In genomic region chr11:96332236-96332761, GRCh38 we compare ENCODE assay signal across 1 cellular context.
A peak's percentile ranks its signal among the peaks of the same experiment; 100 is the strongest.
TF ChIP-seq lines count a peak whose summit lies in the region.

No MANE protein-coding gene starts in this region.

TF ChIP-seq in HepG2, 621 proteins besides CTCF, POLR2A, EP300 and RAD21 (continued from another document and continues in another):
- TF ChIP-seq FUBP1 (CRISPR knock-in tag; IDR thresholded peaks at IDR 0.05; ENCODE audit: borderline replicate concordance) = no peak
- TF ChIP-seq ZNF10 (CRISPR knock-in tag; IDR thresholded peaks at IDR 0.05; ENCODE audit: borderline replicate concordance, low read depth) = no peak
- no peak for TF ChIP-seq ZNF816 (CRISPR knock-in tag; IDR thresholded peaks at IDR 0.05; ENCODE audit: borderline replicate concordance)
- no peak for TF ChIP-seq TCF12 (IDR thresholded peaks at IDR 0.05)
- TF ChIP-seq TCF12 (CRISPR knock-in tag; IDR thresholded peaks at IDR 0.05) = no peak
- peak; percentile 37; the same call in 1 of the 2 replicates for TF ChIP-seq IRF2 (CRISPR knock-in tag; IDR thresholded peaks at IDR 0.05)
- 0 out of 2 replicates have a peak, but pooled peaks have one; percentile 49 for TF ChIP-seq KAT7 (CRISPR knock-in tag; IDR thresholded peaks at IDR 0.05; ENCODE audit: borderline replicate concordance)
- TF ChIP-seq NFKBIZ (CRISPR knock-in tag; IDR thresholded peaks at IDR 0.05) = 0 out of 2 replicates have a peak, but pooled peaks have one; percentile 17
- no peak for TF ChIP-seq SOX6 (IDR thresholded peaks at IDR 0.05)
- TF ChIP-seq SOX6 (CRISPR knock-in tag; IDR thresholded peaks at IDR 0.05) = peak; percentile 90
- 0 out of 2 replicates have a peak, but pooled peaks have one; percentile 13 for TF ChIP-seq TGIF2 (CRISPR knock-in tag; IDR thresholded peaks at IDR 0.05)
- TF ChIP-seq ZNF205 (CRISPR knock-in tag; IDR thresholded peaks at IDR 0.05) = peak; percentile 60; the same call in 1 of the 2 replicates
- TF ChIP-seq, protein P1, sequence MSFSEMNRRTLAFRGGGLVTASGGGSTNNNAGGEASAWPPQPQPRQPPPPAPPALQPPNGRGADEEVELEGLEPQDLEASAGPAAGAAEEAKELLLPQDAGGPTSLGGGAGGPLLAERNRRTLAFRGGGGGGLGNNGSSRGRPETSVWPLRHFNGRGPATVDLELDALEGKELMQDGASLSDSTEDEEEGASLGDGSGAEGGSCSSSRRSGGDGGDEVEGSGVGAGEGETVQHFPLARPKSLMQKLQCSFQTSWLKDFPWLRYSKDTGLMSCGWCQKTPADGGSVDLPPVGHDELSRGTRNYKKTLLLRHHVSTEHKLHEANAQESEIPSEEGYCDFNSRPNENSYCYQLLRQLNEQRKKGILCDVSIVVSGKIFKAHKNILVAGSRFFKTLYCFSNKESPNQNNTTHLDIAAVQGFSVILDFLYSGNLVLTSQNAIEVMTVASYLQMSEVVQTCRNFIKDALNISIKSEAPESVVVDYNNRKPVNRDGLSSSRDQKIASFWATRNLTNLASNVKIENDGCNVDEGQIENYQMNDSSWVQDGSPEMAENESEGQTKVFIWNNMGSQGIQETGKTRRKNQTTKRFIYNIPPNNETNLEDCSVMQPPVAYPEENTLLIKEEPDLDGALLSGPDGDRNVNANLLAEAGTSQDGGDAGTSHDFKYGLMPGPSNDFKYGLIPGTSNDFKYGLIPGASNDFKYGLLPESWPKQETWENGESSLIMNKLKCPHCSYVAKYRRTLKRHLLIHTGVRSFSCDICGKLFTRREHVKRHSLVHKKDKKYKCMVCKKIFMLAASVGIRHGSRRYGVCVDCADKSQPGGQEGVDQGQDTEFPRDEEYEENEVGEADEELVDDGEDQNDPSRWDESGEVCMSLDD (CRISPR knock-in tag; IDR thresholded peaks at IDR 0.05; ENCODE audit: borderline replicate concordance) = no peak
- peak; percentile 63; the same call in 1 of the 2 replicates for TF ChIP-seq REPIN1 (CRISPR knock-in tag; IDR thresholded peaks at IDR 0.05; ENCODE audit: borderline replicate concordance, low read depth)
- TF ChIP-seq ZBTB42 (CRISPR knock-in tag; IDR thresholded peaks at IDR 0.05) = no peak
- 0 out of 2 replicates have a peak, but pooled peaks have one; percentile 19 for TF ChIP-seq PATZ1 (CRISPR knock-in tag; IDR thresholded peaks at IDR 0.05)
- TF ChIP-seq, protein P2, sequence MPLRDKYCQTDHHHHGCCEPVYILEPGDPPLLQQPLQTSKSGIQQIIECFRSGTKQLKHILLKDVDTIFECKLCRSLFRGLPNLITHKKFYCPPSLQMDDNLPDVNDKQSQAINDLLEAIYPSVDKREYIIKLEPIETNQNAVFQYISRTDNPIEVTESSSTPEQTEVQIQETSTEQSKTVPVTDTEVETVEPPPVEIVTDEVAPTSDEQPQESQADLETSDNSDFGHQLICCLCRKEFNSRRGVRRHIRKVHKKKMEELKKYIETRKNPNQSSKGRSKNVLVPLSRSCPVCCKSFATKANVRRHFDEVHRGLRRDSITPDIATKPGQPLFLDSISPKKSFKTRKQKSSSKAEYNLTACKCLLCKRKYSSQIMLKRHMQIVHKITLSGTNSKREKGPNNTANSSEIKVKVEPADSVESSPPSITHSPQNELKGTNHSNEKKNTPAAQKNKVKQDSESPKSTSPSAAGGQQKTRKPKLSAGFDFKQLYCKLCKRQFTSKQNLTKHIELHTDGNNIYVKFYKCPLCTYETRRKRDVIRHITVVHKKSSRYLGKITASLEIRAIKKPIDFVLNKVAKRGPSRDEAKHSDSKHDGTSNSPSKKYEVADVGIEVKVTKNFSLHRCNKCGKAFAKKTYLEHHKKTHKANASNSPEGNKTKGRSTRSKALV (CRISPR knock-in tag; IDR thresholded peaks at IDR 0.05) = no peak
- TF ChIP-seq ZNF781 (CRISPR knock-in tag; IDR thresholded peaks at IDR 0.05; ENCODE audit: borderline replicate concordance, not compliant biosample characterization) = no peak
- TF ChIP-seq ZFP36 (IDR thresholded peaks at IDR 0.05; ENCODE audit: borderline replicate concordance, low read depth, low read length, partially characterized antibody) = no peak
- TF ChIP-seq ZNF292 (CRISPR knock-in tag; IDR thresholded peaks at IDR 0.05; ENCODE audit: borderline replicate concordance, low read depth) = peak; percentile 67; the same call in 1 of the 2 replicates
- TF ChIP-seq ISL2 (CRISPR knock-in tag; IDR thresholded peaks at IDR 0.05) = 0 out of 2 replicates have a peak, but pooled peaks have one; percentile 32
- TF ChIP-seq ELF3 (CRISPR knock-in tag; IDR thresholded peaks at IDR 0.05) = peak; percentile 92
- TF ChIP-seq PBX2 (CRISPR knock-in tag; IDR thresholded peaks at IDR 0.05) = no peak
- peak; percentile 61; the same call in 1 of the 2 replicates for TF ChIP-seq DNMT3B (CRISPR knock-in tag; conservative IDR thresholded peaks at IDR 0.05)
- TF ChIP-seq MYNN (CRISPR knock-in tag; IDR thresholded peaks at IDR 0.05; ENCODE audit: low read depth) = no peak
- 0 out of 2 replicates have a peak, but pooled peaks have one; percentile 38 for TF ChIP-seq MEIS1 (CRISPR knock-in tag; IDR thresholded peaks at IDR 0.05; ENCODE audit: borderline replicate concordance)
- TF ChIP-seq, protein P3, sequence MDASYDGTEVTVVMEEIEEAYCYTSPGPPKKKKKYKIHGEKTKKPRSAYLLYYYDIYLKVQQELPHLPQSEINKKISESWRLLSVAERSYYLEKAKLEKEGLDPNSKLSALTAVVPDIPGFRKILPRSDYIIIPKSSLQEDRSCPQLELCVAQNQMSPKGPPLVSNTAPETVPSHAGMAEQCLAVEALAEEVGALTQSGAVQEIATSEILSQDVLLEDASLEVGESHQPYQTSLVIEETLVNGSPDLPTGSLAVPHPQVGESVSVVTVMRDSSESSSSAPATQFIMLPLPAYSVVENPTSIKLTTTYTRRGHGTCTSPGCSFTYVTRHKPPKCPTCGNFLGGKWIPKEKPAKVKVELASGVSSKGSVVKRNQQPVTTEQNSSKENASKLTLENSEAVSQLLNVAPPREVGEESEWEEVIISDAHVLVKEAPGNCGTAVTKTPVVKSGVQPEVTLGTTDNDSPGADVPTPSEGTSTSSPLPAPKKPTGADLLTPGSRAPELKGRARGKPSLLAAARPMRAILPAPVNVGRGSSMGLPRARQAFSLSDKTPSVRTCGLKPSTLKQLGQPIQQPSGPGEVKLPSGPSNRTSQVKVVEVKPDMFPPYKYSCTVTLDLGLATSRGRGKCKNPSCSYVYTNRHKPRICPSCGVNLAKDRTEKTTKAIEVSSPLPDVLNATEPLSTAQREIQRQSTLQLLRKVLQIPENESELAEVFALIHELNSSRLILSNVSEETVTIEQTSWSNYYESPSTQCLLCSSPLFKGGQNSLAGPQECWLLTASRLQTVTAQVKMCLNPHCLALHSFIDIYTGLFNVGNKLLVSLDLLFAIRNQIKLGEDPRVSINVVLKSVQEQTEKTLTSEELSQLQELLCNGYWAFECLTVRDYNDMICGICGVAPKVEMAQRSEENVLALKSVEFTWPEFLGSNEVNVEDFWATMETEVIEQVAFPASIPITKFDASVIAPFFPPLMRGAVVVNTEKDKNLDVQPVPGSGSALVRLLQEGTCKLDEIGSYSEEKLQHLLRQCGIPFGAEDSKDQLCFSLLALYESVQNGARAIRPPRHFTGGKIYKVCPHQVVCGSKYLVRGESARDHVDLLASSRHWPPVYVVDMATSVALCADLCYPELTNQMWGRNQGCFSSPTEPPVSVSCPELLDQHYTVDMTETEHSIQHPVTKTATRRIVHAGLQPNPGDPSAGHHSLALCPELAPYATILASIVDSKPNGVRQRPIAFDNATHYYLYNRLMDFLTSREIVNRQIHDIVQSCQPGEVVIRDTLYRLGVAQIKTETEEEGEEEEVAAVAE (CRISPR knock-in tag; IDR thresholded peaks at IDR 0.05; ENCODE audit: borderline replicate concordance) = 0 out of 2 replicates have a peak, but pooled peaks have one; percentile 26
- peak; percentile 38; the same call in 1 of the 2 replicates for TF ChIP-seq RARA (CRISPR knock-in tag; IDR thresholded peaks at IDR 0.05)
- TF ChIP-seq TBX3 (IDR thresholded peaks at IDR 0.05; ENCODE audit: borderline replicate concordance) = peak; percentile 97
- TF ChIP-seq BCL6 (CRISPR knock-in tag; IDR thresholded peaks at IDR 0.05) = peak; percentile 49; the same call in 1 of the 2 replicates
- peak; percentile 36; the same call in 1 of the 2 replicates for TF ChIP-seq CREM (IDR thresholded peaks at IDR 0.05)
- TF ChIP-seq CREM (CRISPR knock-in tag; IDR thresholded peaks at IDR 0.05) = no peak
- TF ChIP-seq, protein P4, sequence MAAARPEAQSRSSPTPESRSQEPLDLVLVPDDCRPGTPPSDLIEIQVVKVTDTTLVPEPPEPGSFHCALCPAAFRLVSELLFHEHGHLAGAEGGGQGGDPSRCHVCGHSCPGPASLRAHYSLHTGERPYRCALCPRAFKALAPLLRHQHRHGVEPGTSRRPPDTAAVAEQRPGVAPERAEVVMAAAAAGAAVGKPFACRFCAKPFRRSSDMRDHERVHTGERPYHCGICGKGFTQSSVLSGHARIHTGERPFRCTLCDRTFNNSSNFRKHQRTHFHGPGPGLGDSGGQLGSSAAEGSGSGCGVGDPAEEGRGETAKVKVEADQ (CRISPR knock-in tag; IDR thresholded peaks at IDR 0.05; ENCODE audit: borderline replicate concordance) = 0 out of 2 replicates have a peak, but pooled peaks have one; percentile 24
- TF ChIP-seq, protein P5, sequence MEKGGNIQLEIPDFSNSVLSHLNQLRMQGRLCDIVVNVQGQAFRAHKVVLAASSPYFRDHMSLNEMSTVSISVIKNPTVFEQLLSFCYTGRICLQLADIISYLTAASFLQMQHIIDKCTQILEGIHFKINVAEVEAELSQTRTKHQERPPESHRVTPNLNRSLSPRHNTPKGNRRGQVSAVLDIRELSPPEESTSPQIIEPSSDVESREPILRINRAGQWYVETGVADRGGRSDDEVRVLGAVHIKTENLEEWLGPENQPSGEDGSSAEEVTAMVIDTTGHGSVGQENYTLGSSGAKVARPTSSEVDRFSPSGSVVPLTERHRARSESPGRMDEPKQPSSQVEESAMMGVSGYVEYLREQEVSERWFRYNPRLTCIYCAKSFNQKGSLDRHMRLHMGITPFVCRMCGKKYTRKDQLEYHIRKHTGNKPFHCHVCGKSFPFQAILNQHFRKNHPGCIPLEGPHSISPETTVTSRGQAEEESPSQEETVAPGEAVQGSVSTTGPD (CRISPR knock-in tag; IDR thresholded peaks at IDR 0.05) = 0 out of 2 replicates have a peak, but pooled peaks have one; percentile 25
- TF ChIP-seq GTF2F1 (IDR thresholded peaks at IDR 0.05; ENCODE audit: low read length) = no peak
- peak; percentile 65 for TF ChIP-seq THAP11 (CRISPR knock-in tag; IDR thresholded peaks at IDR 0.05)
- peak; percentile 59; the same call in 1 of the 2 replicates for TF ChIP-seq NCOR1 (IDR thresholded peaks at IDR 0.05; ENCODE audit: borderline replicate concordance, low read length)
- TF ChIP-seq KMT2A (CRISPR knock-in tag; IDR thresholded peaks at IDR 0.05) = peak; percentile 21; the same call in 1 of the 2 replicates
- TF ChIP-seq HMG20A (CRISPR knock-in tag; IDR thresholded peaks at IDR 0.05; ENCODE audit: borderline replicate concordance) = peak; percentile 68; the same call in 1 of the 2 replicates
- peak; percentile 51 for TF ChIP-seq NCOA2 (CRISPR knock-in tag; IDR thresholded peaks at IDR 0.05)
- no peak for TF ChIP-seq PAF1 (CRISPR knock-in tag; IDR thresholded peaks at IDR 0.05)
- peak; percentile 68 for TF ChIP-seq ZGPAT (CRISPR knock-in tag; IDR thresholded peaks at IDR 0.05)
- TF ChIP-seq ZNF101 (CRISPR knock-in tag; IDR thresholded peaks at IDR 0.05; ENCODE audit: borderline replicate concordance, low read depth) = no peak
- 0 out of 2 replicates have a peak, but pooled peaks have one; percentile 4 for TF ChIP-seq MAFF (IDR thresholded peaks at IDR 0.05; ENCODE audit: low read depth, low read length)
- no peak for TF ChIP-seq AHR (CRISPR knock-in tag; IDR thresholded peaks at IDR 0.05)
- TF ChIP-seq SALL2 (CRISPR knock-in tag; IDR thresholded peaks at IDR 0.05) = no peak
